ENCODE assay signal across 22 cellular contexts in the genomic region with DNA sequence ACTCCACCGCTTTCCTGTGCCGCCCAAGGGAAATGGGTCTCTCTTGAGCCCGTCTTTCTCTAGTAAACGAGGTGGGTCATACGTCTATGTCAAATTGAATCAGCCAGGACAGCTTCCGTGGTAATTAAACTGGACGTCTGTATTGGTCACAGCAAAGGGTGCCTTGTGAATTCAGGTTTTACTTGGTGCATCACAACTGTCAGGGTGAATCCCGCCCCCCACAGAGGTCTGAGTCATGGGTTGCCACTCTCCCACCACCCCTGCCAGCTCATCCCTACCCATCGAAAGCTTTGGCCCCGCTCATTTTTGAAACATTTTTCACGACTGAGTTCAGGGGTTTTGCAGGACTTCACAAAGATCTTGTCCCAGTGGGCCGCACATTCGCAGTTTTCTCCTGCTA. TPM values are rescaled to one million over a fixed set of nuclear protein-coding genes. Genes with fewer than 3 reads are reported as not detected.
"Had no signal": no experiment of that assay in that cellular context is flagged by ENCODE, and none has a peak within 500 bp of the region (broad histone marks: within the 10 kb centered on the region; RNA-seq: fewer than 3 reads in every experiment).

No MANE protein-coding gene starts in this region.

- DNase-seq: activated CD4-positive, alpha-beta T cell treated with anti-CD3 and anti-CD28 coated beads, Interleukin-2, amount 10 ng/mL, durations not matched to agents 7 days and 5 days; activated CD8-positive, alpha-beta memory T cell treated with anti-CD3 and anti-CD28 coated beads, Interleukin-2, amount 50 U/mL, for 48 hours; activated gamma-delta T cell treated with Interleukin-2 at 50 U/mL for 16 hours; activated naive CD8-positive, alpha-beta T cell treated with anti-CD3 and anti-CD28 coated beads for 36 hours; brain microvascular endothelial cell; effector memory CD4-positive, alpha-beta T cell; head of caudate nucleus; islet precursor cell; midbrain; ovary; stimulated activated CD4-positive, alpha-beta T cell treated with anti-CD3 and anti-CD28 coated beads, Interleukin-2, amount 100 ng/mL, for 24 hours; T-helper 17 cell; tibial artery; WERI-Rb-1 had no signal

- H3K36me3 ChIP-seq: brain microvascular endothelial cell, ovary, tibial artery, WERI-Rb-1 had no signal

- H3K27me3 ChIP-seq: ovary had no signal

- FAIRE-seq: frontal cortex, urothelium cell line had no signal

- H3K9me3 Mint-ChIP-seq: dendritic cell treated with granulocyte-macrophage colony-stimulating factor and Interleukin-4, amounts not matched to agents 40 ng/mL and 50 ng/mL, for 4 days had no signal

- H3K4me3 Mint-ChIP-seq: activated CD4-positive, alpha-beta T cell treated with anti-CD3 and anti-CD28 coated beads, Interleukin-2, amount 10 ng/mL, durations not matched to agents 7 days and 5 days; activated naive CD8-positive, alpha-beta T cell treated with anti-CD3 and anti-CD28 coated beads for 36 hours; dendritic cell treated with granulocyte-macrophage colony-stimulating factor and Interleukin-4, amounts not matched to agents 40 ng/mL and 50 ng/mL, for 4 days; T-helper 17 cell had no signal

- H3K9me3 ChIP-seq: tibial artery had no signal

- H3K27ac Mint-ChIP-seq: activated CD4-positive, alpha-beta T cell treated with anti-CD3 and anti-CD28 coated beads, Interleukin-2, amount 10 ng/mL, durations not matched to agents 7 days and 5 days; activated naive CD8-positive, alpha-beta T cell treated with anti-CD3 and anti-CD28 coated beads for 36 hours; dendritic cell treated with granulocyte-macrophage colony-stimulating factor and Interleukin-4, amounts not matched to agents 40 ng/mL and 50 ng/mL, for 4 days; T-helper 17 cell had no signal

- ATAC-seq: left lobe of liver, T-helper 17 cell had no signal

- H3K27ac ChIP-seq: brain microvascular endothelial cell, ovary, tibial artery, WERI-Rb-1 had no signal

- H3K4me3 ChIP-seq: ovary, tibial artery had no signal

RNA-seq across cellular contexts. Expression of gene SP8, which starts 8.0 kb away (rescaled TPM):
- total RNA-seq: activated CD4-positive, alpha-beta T cell treated with anti-CD3 and anti-CD28 coated beads, Interleukin-2, amount 10 ng/mL, durations not matched to agents 7 days and 5 days; activated naive CD8-positive, alpha-beta T cell treated with anti-CD3 and anti-CD28 coated beads for 36 hours; fibroblast of lung; left lobe of liver; lung microvascular endothelial cell; myocyte; subcutaneous adipose tissue; T-helper 17 cell had no signal
- polyA plus RNA-seq: fibroblast of lung, ovary had no signal
